In the genomic region with DNA sequence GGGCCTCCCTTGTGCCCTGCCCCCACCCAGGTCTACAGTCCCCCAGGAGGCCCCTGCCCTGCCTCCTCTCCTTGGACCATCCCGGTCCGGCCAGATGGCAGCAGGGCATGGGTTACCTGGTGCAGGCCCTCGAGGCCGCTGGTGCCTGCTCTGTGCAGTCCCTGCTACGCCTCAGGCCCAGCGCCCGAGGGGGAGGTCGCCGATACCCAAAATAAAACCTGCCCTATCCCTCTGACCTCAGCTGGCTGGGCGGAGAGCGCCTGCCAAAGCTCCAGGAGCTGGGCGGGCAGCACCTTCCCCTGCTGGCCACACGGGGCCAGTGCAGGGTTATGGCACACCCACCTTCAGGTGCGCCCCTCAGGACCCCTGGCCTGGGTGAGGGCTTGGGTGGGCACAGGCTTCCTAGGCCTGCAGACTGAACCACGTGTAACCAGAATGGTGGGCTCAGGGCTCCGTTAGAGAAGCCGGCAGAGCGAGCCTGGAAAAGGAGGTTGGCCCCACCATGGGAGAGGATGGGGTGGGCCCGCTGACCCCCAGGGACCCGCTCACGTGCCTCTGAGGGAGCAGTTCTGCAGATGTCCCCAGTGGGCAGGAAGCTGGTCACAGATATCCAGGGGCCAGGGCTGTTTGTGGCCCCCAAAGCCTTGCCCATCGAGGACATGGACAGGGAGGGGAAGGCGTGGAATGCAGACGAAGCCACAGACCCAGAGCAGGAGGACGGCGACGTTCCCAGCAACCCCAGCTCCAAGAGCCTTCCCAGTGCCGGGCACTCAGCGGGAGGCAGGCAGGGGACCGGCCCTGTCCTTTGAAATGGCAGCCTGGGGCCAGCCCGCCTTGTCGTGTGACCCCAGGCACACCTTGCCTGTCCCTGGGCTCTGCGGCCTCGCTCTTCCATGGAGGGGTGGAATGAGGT, we compare ENCODE assay signal across 11 cellular contexts. TPM values are rescaled to one million over a fixed set of nuclear protein-coding genes. Genes with fewer than 3 reads are reported as not detected.
DNase-seq lines count a peak whose midpoint lies in the region; ATAC-seq, FAIRE-seq and TF ChIP-seq lines count a peak whose summit lies in the region.
"Had no signal": no experiment of that assay in that cellular context is flagged by ENCODE, and none has a peak within 500 bp of the region (broad histone marks: within the 10 kb centered on the region; RNA-seq: fewer than 3 reads in every experiment).

No MANE protein-coding gene starts in this region.

- no peaks in the 10 kb centered on the region for H3K9me3 ChIP-seq in pancreas

- H3K4me3 Mint-ChIP-seq in Calu3 (ENCODE audit: low read depth, unreplicated experiment), result no peak overlapping the region
- H3K4me3 Mint-ChIP-seq: brain had no signal

- TF ChIP-seq CTCF in Calu3 (IDR thresholded peaks at IDR 0.05; ENCODE audit: unreplicated experiment), result peak; percentile 88
- TF ChIP-seq CTCF in NB4 (IDR thresholded peaks at IDR 0.05; ENCODE audit: low read depth, low read length), result peak; percentile 29
- peak; percentile 50 for TF ChIP-seq CTCF in fibroblast of villous mesenchyme (IDR thresholded peaks at IDR 0.05; ENCODE audit: insufficient read depth, low read depth, low read length)
- peak in 3 of 4 donors; percentile 25 to 61 (median 45) for TF ChIP-seq CTCF in pancreas (IDR thresholded peaks at IDR 0.05)

- no peak overlapping the region for H3K27ac Mint-ChIP-seq in Calu3 (ENCODE audit: unreplicated experiment)

- intact Hi-C loops in Calu3 (cut with micrococcal nuclease; ENCODE audit: unreplicated experiment) (no loop called here), pancreas (cut with DNase I) (no loop called here)

- H3K4me1 ChIP-seq in pancreas, result no peaks in the 10 kb centered on the region

- H3K27me3 ChIP-seq in pancreas, result no peaks in the 10 kb centered on the region

- no peak for TF ChIP-seq POLR2A in NB4 (IDR thresholded peaks at IDR 0.05; ENCODE audit: extremely low read depth, insufficient read length)

- H3K4me3 ChIP-seq in NB4 (ENCODE audit: low read depth, low read length) (no peak overlapping the region), fibroblast of villous mesenchyme (ENCODE audit: low read depth, low read length) (no peak overlapping the region), pancreas (no peak overlapping the region)

- ATAC-seq in pancreas (peak in 3 of 4 donors; percentile 41 to 72 (median 70)), GM21381 (IDR thresholded peaks at IDR 0.05; ENCODE audit: unreplicated experiment) (no peak)

- FAIRE-seq in pancreas (lab: Jason Lieb, UNC), result no peak

- H3K4me1 Mint-ChIP-seq in Calu3 (ENCODE audit: low read depth, unreplicated experiment), result peaks cover 4% of the 10 kb centered on the region

- peaks cover 71% of the 10 kb centered on the region for H3K27me3 Mint-ChIP-seq in Calu3 (ENCODE audit: unreplicated experiment)

- 57 to 61% methylated on average over 33 to 34 of the region's 34 CpGs for WGBS in pancreas, 2 donors

- no TSS peak for BruUV-seq in Calu3 (replicated peaks; lab: Mats Ljungman, UMichigan)

- no peak for DNase-seq in Calu3
- no peak for DNase-seq in NB4 (ENCODE audit: low read depth)
- no peak for DNase-seq in fibroblast of villous mesenchyme (ENCODE audit: low read depth)
- DNase-seq in pancreas, result peak in 3 of 6 donors; percentile 38 to 72 (median 71)
- no peak for DNase-seq in activated naive CD4-positive, alpha-beta T cell (lab: John Stamatoyannopoulos, UW)
- DNase-seq in NCI-H1694 (lab: John Stamatoyannopoulos, UW), result no peak
- no peak for DNase-seq in activated CD8-positive, alpha-beta memory T cell treated with anti-CD3 and anti-CD28 coated beads for 24 hours

- H3K36me3 ChIP-seq in pancreas, result no peaks in the 10 kb centered on the region

- H3K9me3 Mint-ChIP-seq in Calu3 (ENCODE audit: low read depth, unreplicated experiment), result peaks cover 3% of the 10 kb centered on the region

- H3K36me3 Mint-ChIP-seq in Calu3 (ENCODE audit: insufficient read depth, unreplicated experiment), result peaks cover 5% of the 10 kb centered on the region
- H3K36me3 Mint-ChIP-seq: brain had no signal

- H3K27ac ChIP-seq in pancreas, result no peak overlapping the region

- CTCF ChIA-PET in Calu3 (lab: Charles Lee), result interaction anchor here (0.9 to 1.5 kb wide), 3 partner anchors 35 to 224 kb away, joined by 3 to 5 read pairs (median 3); no protein-coding TSS in a partner anchor

RNA-seq across cellular contexts. Expression of a gene that starts 1.7 kb away (rescaled TPM):
- total RNA-seq in Calu3 (2022) (not detected in 2 replicates), fibroblast of villous mesenchyme (not detected in 2 replicates), pancreas (1 to 10 TPM in 2 of 6 donors, under 1 TPM in 4; 0.24 to 2.0 (median 0.70) TPM)
- polyA plus RNA-seq in pancreas, result 1 to 10 TPM; 3.1 to 6.6 TPM
- total RNA-seq: HT-29, lung microvascular endothelial cell had no signal

RNA-seq across cellular contexts. Expression of a gene that starts 26.1 kb away (rescaled TPM):
- total RNA-seq in Calu3 (2022), result not detected in 2 replicates
- total RNA-seq in fibroblast of villous mesenchyme, result not detected in 2 replicates
- total RNA-seq in pancreas, result not detected
- not detected for polyA plus RNA-seq in pancreas
- total RNA-seq: HT-29, lung microvascular endothelial cell had no signal

RNA-seq across cellular contexts. Expression of a gene that starts 29.4 kb away (rescaled TPM):
- total RNA-seq in Calu3 (2022) (104 and 109 TPM in 2 replicates), fibroblast of villous mesenchyme (107 and 143 TPM in 2 replicates), pancreas (10 to 100 TPM; 16.7 to 58.1 (median 31.5) TPM)
- 10 to 100 TPM; 79.3 to 92.1 TPM for polyA plus RNA-seq in pancreas

Comparison
In these comparisons a context has a peak if more than half of its experiments do, and no peak if none do; other contexts are left out.
1. CTCF ChIP-seq: peak in every context shown above with its lines; median percentile 88 in Calu3; 50 in fibroblast of villous mesenchyme; 45 in pancreas; 29 in NB4.